Comparison of ENCODE assay signal across 10 cellular contexts in the genomic region with DNA sequence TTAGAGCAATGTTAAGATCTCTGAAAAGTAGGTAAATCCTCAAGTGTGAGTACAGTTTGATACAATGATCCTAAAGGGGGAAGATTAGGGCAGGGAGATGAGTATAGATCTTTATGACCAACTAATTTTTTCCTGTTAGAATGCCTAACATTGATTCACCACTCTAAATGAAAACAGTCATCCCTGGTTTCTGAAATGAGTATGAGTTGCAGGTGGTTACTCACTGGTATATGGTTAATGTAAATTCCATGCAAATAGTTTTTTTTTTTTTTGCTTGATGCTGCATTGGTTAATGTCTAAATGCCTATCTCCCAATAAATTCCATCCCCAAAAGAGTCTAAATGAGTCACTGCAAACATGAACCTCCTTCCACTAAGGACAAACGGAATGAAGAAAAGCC. TPM values are rescaled to one million over a fixed set of nuclear protein-coding genes. Genes with fewer than 3 reads are reported as not detected.
DNase-seq lines count a peak whose midpoint lies in the region; ATAC-seq and TF ChIP-seq lines count a peak whose summit lies in the region.
"Had no signal": no experiment of that assay in that cellular context is flagged by ENCODE, and none has a peak within 500 bp of the region (broad histone marks: within the 10 kb centered on the region; RNA-seq: fewer than 3 reads in every experiment).

No MANE protein-coding gene starts in this region.

- intact Hi-C loops in mucosa of descending colon (cut with DNase I, micrococcal nuclease) (no loop called here), left colon (cut with DNase I, micrococcal nuclease) (no loop called here)

- H3K27ac ChIP-seq in Peyer's patch, result no peak overlapping the region

- peaks cover 25% of the 10 kb centered on the region for H3K9me3 Mint-ChIP-seq in HFFc6
- H3K9me3 Mint-ChIP-seq: immature natural killer cell had no signal

- TF ChIP-seq POLR2A in Peyer's patch (IDR thresholded peaks at IDR 0.05), result no peak

- H3K27me3 ChIP-seq in Peyer's patch, result no peaks in the 10 kb centered on the region

- TF ChIP-seq CTCF in HFFc6 (IDR thresholded peaks at IDR 0.05) (no peak), mucosa of descending colon (IDR thresholded peaks at IDR 0.05) (no peak), Peyer's patch (IDR thresholded peaks at IDR 0.05) (no peak)

- H3K4me3 Mint-ChIP-seq in HFFc6, result peak overlapping the region; percentile 70
- H3K4me3 Mint-ChIP-seq: immature natural killer cell had no signal

- H3K4me1 ChIP-seq in mucosa of descending colon (ENCODE audit: low read depth) (no peaks in the 10 kb centered on the region), Peyer's patch (no peaks in the 10 kb centered on the region)

- H3K27ac Mint-ChIP-seq in HFFc6, result peak overlapping the region; percentile 96
- H3K27ac Mint-ChIP-seq: immature natural killer cell had no signal

- no peaks in the 10 kb centered on the region; the same call in none of the 2 replicates for H3K27me3 Mint-ChIP-seq in HFFc6 (ENCODE audit: insufficient read depth)

- DNase-seq in HFFc6, result peak; percentile 88
- peak; percentile 48 for DNase-seq in kidney tubule cell (ENCODE audit: low spot score)
- no peak for DNase-seq in mucosa of descending colon
- no peak for DNase-seq in Peyer's patch
- DNase-seq in left colon, result no peak
- DNase-seq: immature natural killer cell had no signal

- H3K9me3 ChIP-seq in mucosa of descending colon (no peaks in the 10 kb centered on the region), Peyer's patch (no peaks in the 10 kb centered on the region)

- peaks cover 92% of the 10 kb centered on the region for H3K4me1 Mint-ChIP-seq in HFFc6 (ENCODE audit: low read depth)

- H3K36me3 ChIP-seq in mucosa of descending colon (ENCODE audit: low read depth), result no peaks in the 10 kb centered on the region
- no peaks in the 10 kb centered on the region for H3K36me3 ChIP-seq in Peyer's patch

- ATAC-seq in GM18870 (IDR thresholded peaks at IDR 0.05; ENCODE audit: unreplicated experiment) (peak; percentile 79), HG03565 (IDR thresholded peaks at IDR 0.05; ENCODE audit: unreplicated experiment) (peak; percentile 60), mucosa of descending colon (no peak), left colon (no peak)
- ATAC-seq: K562 had no signal

- H3K4me3 ChIP-seq in mucosa of descending colon, result no peak overlapping the region
- H3K4me3 ChIP-seq in Peyer's patch, result no peak overlapping the region
- H3K4me3 ChIP-seq: K562 had no signal

- H3K36me3 Mint-ChIP-seq in HFFc6 (ENCODE audit: low read depth), result peaks cover 33% of the 10 kb centered on the region
- H3K36me3 Mint-ChIP-seq: immature natural killer cell had no signal

RNA-seq across cellular contexts. Expression of gene SERPINB2, which starts 55.0 kb away (rescaled TPM):
- 10 to 100 TPM; 30.9 to 91.5 (median 36.1) TPM for total RNA-seq in HFFc6 (2021; fragmentation: NEBNext Ultra II Directional; extraction: Animal tissue kit (Norgen Biotek cat#: 25700))
- total RNA-seq in mucosa of descending colon (not detected), Peyer's patch (not detected), left colon (not detected)
- total RNA-seq: chondrocyte had no signal

RNA-seq across cellular contexts. Expression of gene SERPINB7, which starts 57.3 kb away (rescaled TPM):
- 100 to 1,000 TPM; 149 to 397 (median 200) TPM for total RNA-seq in HFFc6 (2021; fragmentation: NEBNext Ultra II Directional; extraction: Animal tissue kit (Norgen Biotek cat#: 25700))
- not detected for total RNA-seq in mucosa of descending colon
- total RNA-seq in Peyer's patch, result not detected
- under 1 TPM in 1 of 2 donors, not detected in 1; 0.22 TPM for total RNA-seq in left colon
- total RNA-seq: chondrocyte, K562 had no signal

Comparison
In these comparisons a context has a peak if more than half of its experiments do, and no peak if none do; other contexts are left out.
1. ATAC-seq: peak in GM18870 (single experiment) and HG03565 (single experiment); none in mucosa of descending colon (single experiment) and left colon (single experiment).
2. DNase-seq: peak in HFFc6 (single experiment) and kidney tubule cell (single experiment); none in mucosa of descending colon (0 of 3), Peyer's patch (0 of 3) and left colon (0 of 2).
3. RNA of gene SERPINB2, which starts 55.0 kb away (total RNA-seq): 30.9 to 91.5 TPM in HFFc6; not detected in mucosa of descending colon, not detected in Peyer's patch and not detected in left colon; every median in the first group is over 10 times any median in the second.
4. RNA of gene SERPINB7, which starts 57.3 kb away (total RNA-seq): 149 to 397 TPM in HFFc6; 0.22 TPM in left colon, not detected in mucosa of descending colon and not detected in Peyer's patch; every median in the first group is over 100 times any median in the second.